21 cellular contexts compared by ENCODE assay signal in genomic region chr1:204206121-204206520, GRCh38. TPM values are rescaled to one million over a fixed set of nuclear protein-coding genes. Genes with fewer than 3 reads are reported as not detected.
DNase-seq lines count a peak whose midpoint lies in the region; ATAC-seq, FAIRE-seq and TF ChIP-seq lines count a peak whose summit lies in the region.
"Had no signal": no experiment of that assay in that cellular context is flagged by ENCODE, and none has a peak within 500 bp of the region (broad histone marks: within the 10 kb centered on the region; RNA-seq: fewer than 3 reads in every experiment).

No MANE protein-coding gene starts in this region.

- no peaks in the 10 kb centered on the region for H4K20me1 ChIP-seq in IMR-90 (ENCODE audit: insufficient read depth, low read length)
- H4K20me1 ChIP-seq: BLaER1 had no signal

- no peaks in the 10 kb centered on the region for H3K79me1 ChIP-seq in IMR-90 (ENCODE audit: low read depth in 1 of 2, low read length in 2 of 2)

- DNase-seq in AG09309 (ENCODE audit: low read depth): no peak
- DNase-seq in IMR-90: peak; percentile 33
- no peak for DNase-seq in brain microvascular endothelial cell
- DNase-seq in left lobe of liver (ENCODE audit: low spot score): no peak
- no peak for DNase-seq in inferior parietal cortex (ENCODE audit: extremely low spot score)
- no peak for DNase-seq in pancreas
- DNase-seq in NCI-H2171 (lab: John Stamatoyannopoulos, UW): no peak
- DNase-seq in islet precursor cell: no peak
- DNase-seq: activated CD4-positive, alpha-beta memory T cell treated with anti-CD3 and anti-CD28 coated beads for 36 hours; activated naive CD8-positive, alpha-beta T cell treated with anti-CD3 and anti-CD28 coated beads, Interleukin-2, amount 10 ng/mL, durations not matched to agents 7 days and 5 days; activated T-cell treated with anti-CD3 and anti-CD28 coated beads, Interleukin-2, amount 50 U/mL, for 48 hours; central memory CD4-positive, alpha-beta T cell; DMS 273 treated with DMSO at 0.1 percent for 48 hours; heart left ventricle; NCI-H1417 treated with DMSO at 0.1 percent for 48 hours; NCI-H226; uterus had no signal

- H4K91ac ChIP-seq in IMR-90 (ENCODE audit: insufficient read depth, low read depth, low read length): no peak overlapping the region

- H2BK120ac ChIP-seq in IMR-90 (ENCODE audit: low read depth, low read length): peak overlapping the region; percentile 46

- peaks cover 3% of the 10 kb centered on the region; the same call in 1 of the 2 replicates for H3K4me1 ChIP-seq in IMR-90 (ENCODE audit: control insufficient read depth, insufficient read depth, low read length)
- no peaks in the 10 kb centered on the region for H3K4me1 ChIP-seq in pancreas
- H3K4me1 ChIP-seq: BLaER1 had no signal

- peak overlapping the region; percentile 63; the same call in 1 of the 2 replicates for H2BK20ac ChIP-seq in IMR-90 (ENCODE audit: low read depth, low read length)

- FAIRE-seq in pancreas (lab: Jason Lieb, UNC): no peak
- FAIRE-seq: TTC549 had no signal

- dilution Hi-C loops in IMR-90 (cut with HindIII; ENCODE audit: low sequenced_read_pairs, unreplicated experiment): no loop called here

- no peak for ATAC-seq in IMR-90 (ENCODE audit: low read depth)
- peak; percentile 31 for ATAC-seq in left lobe of liver
- no peak for ATAC-seq in pancreas
- ATAC-seq: heart left ventricle had no signal

- intact Hi-C loops in IMR-90 (cut with micrococcal nuclease) (loop anchor here (2.0 kb wide), 1 partner anchor 345 kb away; the partner anchor contains the start of gene SNRPE), pancreas (cut with DNase I) (loop anchor here in 1 of 3 donors (5.0 kb wide), 1 partner anchor 44 kb away; no protein-coding TSS in a partner anchor)

- peaks cover 16% of the 10 kb centered on the region; the same call in 1 of the 2 replicates for H3K9me1 ChIP-seq in IMR-90 (ENCODE audit: insufficient read depth, low read length)

- CTCF ChIA-PET in IMR-90 (lab: Yijun Ruan, JAX): interaction anchor here (0.7 to 3.0 kb wide), 8 partner anchors 16 to 157 kb away, joined by 3 to 32 read pairs (median 7); partner anchors contain the start of genes ETNK2, PLEKHA6 and REN

- no peak overlapping the region for H2BK5ac ChIP-seq in IMR-90 (ENCODE audit: low read depth, low read length, poor library complexity, severe bottlenecking)

- H3K14ac ChIP-seq in IMR-90 (replicated peaks; ENCODE audit: low read depth, low read length): no peak overlapping the region

- no peak overlapping the region; the same call in 1 of the 2 replicates for H3K9ac ChIP-seq in IMR-90 (ENCODE audit: low read depth, low read length)
- H3K9ac ChIP-seq: BLaER1 had no signal

- in situ Hi-C loops in IMR-90 (cut with MboI; ENCODE audit: low sequenced_read_pairs) (loop anchor here (5.0 kb wide), 1 partner anchor 39 kb away; the partner anchor contains the start of gene REN), brain microvascular endothelial cell (cut with HindIII; ENCODE audit: low pct_ligation_motif_present, low sequenced_read_pairs) (no loop called here)

- H3K9me3 ChIP-seq in IMR-90 (ENCODE audit: control insufficient read depth, insufficient read depth, low read length) (no peaks in the 10 kb centered on the region), pancreas (no peaks in the 10 kb centered on the region)
- H3K9me3 ChIP-seq: BLaER1, heart left ventricle, uterus had no signal

- no peak overlapping the region for H2AFZ ChIP-seq in IMR-90 (replicated peaks; ENCODE audit: low read length, poor library complexity)

- POLR2A ChIA-PET in IMR-90 (lab: Charles Lee; ENCODE audit: unreplicated experiment): no interaction called here

- peak; percentile 47 for TF ChIP-seq CTCF in AG09309 (IDR thresholded peaks at IDR 0.05; ENCODE audit: control insufficient read depth, insufficient read depth, low read depth, low read length, missing control alignments)
- TF ChIP-seq CTCF in IMR-90 (conservative IDR thresholded peaks at IDR 0.05; ENCODE audit: low read depth, low read length): peak; percentile 24; the same call in 1 of the 2 replicates
- peak; percentile 30 for TF ChIP-seq CTCF in brain microvascular endothelial cell (IDR thresholded peaks at IDR 0.05; ENCODE audit: low read depth, low read length, missing control alignments)
- no peak for TF ChIP-seq CTCF in pancreas (IDR thresholded peaks at IDR 0.05)

- peak overlapping the region; percentile 28; the same call in 1 of the 2 replicates for H4K5ac ChIP-seq in IMR-90 (ENCODE audit: low read depth, low read length)

- H2AK9ac ChIP-seq in IMR-90 (replicated peaks; ENCODE audit: low read depth, low read length, poor library complexity): no peak overlapping the region

- H3K36me3 ChIP-seq in IMR-90 (ENCODE audit: control insufficient read depth, insufficient read depth, low read length) (no peaks in the 10 kb centered on the region), brain microvascular endothelial cell (replicated peaks) (no peaks in the 10 kb centered on the region), pancreas (no peaks in the 10 kb centered on the region)
- H3K36me3 ChIP-seq: BLaER1, heart left ventricle, uterus had no signal

- no peaks in the 10 kb centered on the region; the same call in 1 of the 2 replicates for H3K27me3 ChIP-seq in IMR-90 (ENCODE audit: control insufficient read depth, insufficient read depth, low read length)
- H3K27me3 ChIP-seq in brain microvascular endothelial cell (replicated peaks): peaks cover 6% of the 10 kb centered on the region
- no peaks in the 10 kb centered on the region for H3K27me3 ChIP-seq in pancreas
- H3K27me3 ChIP-seq: BLaER1, uterus had no signal

- peak overlapping the region; percentile 31; the same call in 1 of the 2 replicates for H3K4ac ChIP-seq in IMR-90 (ENCODE audit: low read depth, low read length)

- H3K23ac ChIP-seq in IMR-90 (ENCODE audit: low read depth, low read length): no peak overlapping the region

- no peak overlapping the region for H3K27ac ChIP-seq in IMR-90 (ENCODE audit: insufficient read depth, low read length)
- H3K27ac ChIP-seq in brain microvascular endothelial cell: no peak overlapping the region
- H3K27ac ChIP-seq in pancreas: no peak overlapping the region
- H3K27ac ChIP-seq: BLaER1, heart left ventricle, HL-60 had no signal

- no peak overlapping the region for H3K56ac ChIP-seq in IMR-90 (ENCODE audit: extremely low read depth, insufficient read depth, low read length)

- H4K8ac ChIP-seq in IMR-90 (ENCODE audit: low read depth in 2 of 2, low read length in 2 of 2): peak overlapping the region in 1 of 2 experiments; percentile 6; a peak in 1 of 4 replicates

- H3K18ac ChIP-seq in IMR-90 (ENCODE audit: low read depth, low read length): no peak overlapping the region; the same call in 1 of the 2 replicates

- no peak for TF ChIP-seq POLR2A in IMR-90 (IDR thresholded peaks at IDR 0.05; ENCODE audit: low read depth, low read length)

- no TSS peak for BruUV-seq in IMR-90 (replicated peaks; lab: Mats Ljungman, UMichigan)

- H3K4me2 ChIP-seq in IMR-90 (ENCODE audit: low read depth, low read length): no peak overlapping the region
- H3K4me2 ChIP-seq: BLaER1 had no signal

- WGBS in IMR-90 (ENCODE audit: extremely low coverage in 2 of 2, insufficient read length in 1 of 2), 2 experiments: no CpG with 5 or more reads among the region's 2 CpGs
- WGBS in pancreas, 2 donors: 51 to 56% methylated on average over 2 of the region's 2 CpGs

- 0 out of 2 replicates have a peak, but pooled peaks have one; percentile 6 for TF ChIP-seq RAD21 in IMR-90 (IDR thresholded peaks at IDR 0.05; ENCODE audit: low read length)

- H3K4me3 ChIP-seq in AG09309 (ENCODE audit: control insufficient read depth, low read depth, low read length): no peak overlapping the region
- no peak overlapping the region for H3K4me3 ChIP-seq in IMR-90 (ENCODE audit: insufficient read depth, low read depth, low read length)
- no peak overlapping the region for H3K4me3 ChIP-seq in brain microvascular endothelial cell (ENCODE audit: low read depth, low read length)
- H3K4me3 ChIP-seq in pancreas: no peak overlapping the region
- H3K4me3 ChIP-seq: BLaER1, heart left ventricle, uterus had no signal

- peak overlapping the region; percentile 78; the same call in 1 of the 3 replicates for H2BK15ac ChIP-seq in IMR-90 (ENCODE audit: low read depth, low read length)

- no peak overlapping the region for H2AK5ac ChIP-seq in IMR-90 (ENCODE audit: low read depth, low read length)

TF ChIP-seq in IMR-90, 13 proteins besides CTCF, POLR2A, EP300 and RAD21:
- TF ChIP-seq SMC3 (IDR thresholded peaks at IDR 0.05; ENCODE audit: low read depth, low read length) (peak; percentile 27; the same call in 1 of the 2 replicates), FOS (IDR thresholded peaks at IDR 0.05; ENCODE audit: low read depth, low read length) (no peak)

RNA-seq across cellular contexts. Expression of gene GOLT1A, which starts 7.7 kb away (rescaled TPM):
- total RNA-seq in IMR-90 (2012; rRNA removed) (not detected in 2 replicates), left lobe of liver (63.9 TPM), pancreas (1 to 10 TPM; 6.0 to 9.1 (median 7.4) TPM)
- polyA plus RNA-seq in IMR-90 (2012; rRNA removed) (0.32 TPM in 1 of 2 replicates, not detected in the other), pancreas (10 to 100 TPM; 18.7 to 38.8 TPM)
- polyA plus RNA-seq in IMR-90 (2012; cell fraction: cytosol; rRNA removed): not detected in 2 replicates
- polyA plus RNA-seq in IMR-90 (2012; cell fraction: nucleus; rRNA removed; ENCODE audit: low replicate concordance): 0.08 TPM in 1 of 2 replicates, not detected in the other
- total RNA-seq: activated naive CD8-positive, alpha-beta T cell treated with anti-CD3 and anti-CD28 coated beads, Interleukin-2, amount 10 ng/mL, durations not matched to agents 7 days and 5 days; posterior vena cava had no signal

RNA-seq across cellular contexts. Expression of gene KISS1, which starts 9.8 kb away (rescaled TPM):
- total RNA-seq in IMR-90 (2012; rRNA removed): 7.2 and 11.7 TPM in 2 replicates
- polyA plus RNA-seq in IMR-90 (2012; rRNA removed): 27.3 and 34.7 TPM in 2 replicates
- 26.9 and 33.4 TPM in 2 replicates for polyA plus RNA-seq in IMR-90 (2012; cell fraction: cytosol; rRNA removed)
- 6.2 and 14.8 TPM in 2 replicates for polyA plus RNA-seq in IMR-90 (2012; cell fraction: nucleus; rRNA removed; ENCODE audit: low replicate concordance)
- 0.63 TPM for total RNA-seq in left lobe of liver
- 1 to 10 TPM in 1 of 6 donors, under 1 TPM in 1, not detected in 4; 0.69 to 2.8 TPM for total RNA-seq in pancreas
- polyA plus RNA-seq in pancreas: 1 to 10 TPM; 5.1 to 5.2 TPM
- total RNA-seq: activated CD4-positive, alpha-beta memory T cell treated with anti-CD3 and anti-CD28 coated beads for 36 hours; activated naive CD8-positive, alpha-beta T cell treated with anti-CD3 and anti-CD28 coated beads, Interleukin-2, amount 10 ng/mL, durations not matched to agents 7 days and 5 days; heart left ventricle; posterior vena cava; uterus had no signal
- polyA plus RNA-seq: heart left ventricle had no signal

RNA-seq across cellular contexts. Expression of gene REN, which starts 40.0 kb away (rescaled TPM):
- total RNA-seq in IMR-90 (2012; rRNA removed) (0.28 and 0.54 TPM in 2 replicates), left lobe of liver (0.20 TPM), pancreas (not detected)
- polyA plus RNA-seq in IMR-90 (2012; rRNA removed) (1.1 and 1.2 TPM in 2 replicates), pancreas (under 1 TPM in 1 of 2 donors, not detected in 1; 0.28 TPM)
- polyA plus RNA-seq in IMR-90 (2012; cell fraction: cytosol; rRNA removed): 0.27 and 0.78 TPM in 2 replicates
- 0.63 and 0.83 TPM in 2 replicates for polyA plus RNA-seq in IMR-90 (2012; cell fraction: nucleus; rRNA removed; ENCODE audit: low replicate concordance)
- total RNA-seq: activated CD4-positive, alpha-beta memory T cell treated with anti-CD3 and anti-CD28 coated beads for 36 hours; activated naive CD8-positive, alpha-beta T cell treated with anti-CD3 and anti-CD28 coated beads, Interleukin-2, amount 10 ng/mL, durations not matched to agents 7 days and 5 days; heart left ventricle; posterior vena cava had no signal
- polyA plus RNA-seq: heart left ventricle had no signal

RNA-seq across cellular contexts. Expression of gene ETNK2, which starts 54.3 kb away (rescaled TPM):
- total RNA-seq in IMR-90 (2012; rRNA removed) (24.7 and 26.0 TPM in 2 replicates), left lobe of liver (213 TPM), pancreas (1 to 10 TPM; 3.8 to 9.5 (median 6.9) TPM)
- polyA plus RNA-seq in IMR-90 (2012; rRNA removed) (17.8 and 18.9 TPM in 2 replicates), pancreas (10 to 100 TPM in 1 of 2 donors, 1 to 10 TPM in 1; 5.4 to 15.5 TPM)
- polyA plus RNA-seq in IMR-90 (2012; cell fraction: cytosol; rRNA removed): 12.8 and 21.9 TPM in 2 replicates
- polyA plus RNA-seq in IMR-90 (2012; cell fraction: nucleus; rRNA removed; ENCODE audit: low replicate concordance): 9.1 and 9.2 TPM in 2 replicates

Comparison
In these comparisons a context has a peak if more than half of its experiments do, and no peak if none do; other contexts are left out.
1. CTCF ChIP-seq: peak in AG09309 (single experiment), IMR-90 (single experiment) and brain microvascular endothelial cell (single experiment); none in pancreas (0 of 4).